In genomic region chr11:46555269-46556054, GRCh38 we compare ENCODE assay signal across 8 cellular contexts. TPM values are rescaled to one million over a fixed set of nuclear protein-coding genes. Genes with fewer than 3 reads are reported as not detected.
DNase-seq lines count a peak whose midpoint lies in the region; ATAC-seq and TF ChIP-seq lines count a peak whose summit lies in the region.

No MANE protein-coding gene starts in this region.

- peaks cover 22% of the 10 kb centered on the region for H3K36me3 Mint-ChIP-seq in activated naive CD4-positive, alpha-beta T cell treated with anti-CD3 and anti-CD28 coated beads, Interleukin-2, amount 10 ng/mL, durations not matched to agents 7 days and 5 days

- no peaks in the 10 kb centered on the region for H3K27me3 ChIP-seq in upper lobe of right lung

- no peak overlapping the region for H3K4me3 ChIP-seq in fibroblast of villous mesenchyme (ENCODE audit: low read depth, low read length)
- no peak overlapping the region for H3K4me3 ChIP-seq in upper lobe of right lung

- in situ Hi-C loops in SK-MEL-5 (cut with HindIII; ENCODE audit: low pct_unique_long_range_greater_than_20kb, low sequenced_read_pairs), result no loop called here

- intact Hi-C loops in upper lobe of right lung (cut with DNase I), result no loop called here

- CTCF ChIA-PET in activated naive CD4-positive, alpha-beta T cell treated with anti-CD3 and anti-CD28 coated beads, Interleukin-2, amount 10 ng/mL, durations not matched to agents 7 days and 5 days (lab: Charles Lee), result interaction anchor here (1.2 to 1.3 kb wide), 5 partner anchors 15 to 194 kb away, joined by 3 to 4 read pairs (median 3); partner anchors contain the start of gene ATG13

- no peaks in the 10 kb centered on the region for H3K27me3 Mint-ChIP-seq in activated naive CD4-positive, alpha-beta T cell treated with anti-CD3 and anti-CD28 coated beads, Interleukin-2, amount 10 ng/mL, durations not matched to agents 7 days and 5 days

- no peaks in the 10 kb centered on the region for H3K9me3 Mint-ChIP-seq in activated naive CD4-positive, alpha-beta T cell treated with anti-CD3 and anti-CD28 coated beads, Interleukin-2, amount 10 ng/mL, durations not matched to agents 7 days and 5 days

- H3K27ac Mint-ChIP-seq in activated naive CD4-positive, alpha-beta T cell treated with anti-CD3 and anti-CD28 coated beads, Interleukin-2, amount 10 ng/mL, durations not matched to agents 7 days and 5 days, result peak overlapping the region; percentile 86

- peak overlapping the region; percentile 57 for H3K4me3 Mint-ChIP-seq in activated naive CD4-positive, alpha-beta T cell treated with anti-CD3 and anti-CD28 coated beads, Interleukin-2, amount 10 ng/mL, durations not matched to agents 7 days and 5 days

- H3K4me1 Mint-ChIP-seq in activated naive CD4-positive, alpha-beta T cell treated with anti-CD3 and anti-CD28 coated beads, Interleukin-2, amount 10 ng/mL, durations not matched to agents 7 days and 5 days, result peaks cover 66% of the 10 kb centered on the region

- H3K36me3 ChIP-seq in upper lobe of right lung, result no peaks in the 10 kb centered on the region

- H3K27ac ChIP-seq in upper lobe of right lung (peak overlapping the region; percentile 67), substantia nigra (ENCODE audit: low read depth, low read length, poor library complexity, severe bottlenecking) (no peak overlapping the region)

- peaks cover 27% of the 10 kb centered on the region for H3K4me1 ChIP-seq in upper lobe of right lung

- H3K9me3 ChIP-seq in upper lobe of right lung, result no peaks in the 10 kb centered on the region

- DNase-seq in activated naive CD4-positive, alpha-beta T cell treated with anti-CD3 and anti-CD28 coated beads, Interleukin-2, amount 10 ng/mL, durations not matched to agents 7 days and 5 days, result peak; percentile 49
- DNase-seq in activated naive CD4-positive, alpha-beta T cell (lab: John Stamatoyannopoulos, UW), result no peak
- peak; percentile 28 for DNase-seq in SK-MEL-5 (ENCODE audit: low read depth, low spot score)
- peak; percentile 80 for DNase-seq in fibroblast of villous mesenchyme (ENCODE audit: low read depth)
- no peak for DNase-seq in upper lobe of right lung
- no peak for DNase-seq in COR-L47 (lab: John Stamatoyannopoulos, UW)
- DNase-seq in substantia nigra (lab: John Stamatoyannopoulos, UW), result no peak

- TF ChIP-seq CTCF in fibroblast of villous mesenchyme (IDR thresholded peaks at IDR 0.05; ENCODE audit: insufficient read depth, low read depth, low read length) (no peak), upper lobe of right lung (IDR thresholded peaks at IDR 0.05) (no peak)

- no peak for ATAC-seq in upper lobe of right lung
- no peak for ATAC-seq in GM21360 (IDR thresholded peaks at IDR 0.05; ENCODE audit: unreplicated experiment)

RNA-seq across cellular contexts. Expression of gene AMBRA1, which starts 38.4 kb away (rescaled TPM):
- total RNA-seq in SK-MEL-5 (2014; rRNA removed; shearing (Covaris generic)), result 22.2 and 28.0 TPM in 2 replicates
- 32.3 and 34.4 TPM in 2 replicates for polyA plus RNA-seq in SK-MEL-5 (2015; cell fraction: cytosol; rRNA removed)
- 16.5 and 16.8 TPM in 2 replicates for polyA plus RNA-seq in SK-MEL-5 (2015; cell fraction: nucleus; rRNA removed)
- total RNA-seq in fibroblast of villous mesenchyme (21.9 and 23.7 TPM in 2 replicates), upper lobe of right lung (33.9 TPM)

Comparison
In these comparisons a context has a peak if more than half of its experiments do, and no peak if none do; other contexts are left out.
1. DNase-seq: peak in activated naive CD4-positive, alpha-beta T cell treated with anti-CD3 and anti-CD28 coated beads, Interleukin-2, amount 10 ng/mL, durations not matched to agents 7 days and 5 days (single experiment), SK-MEL-5 (single experiment) and fibroblast of villous mesenchyme (single experiment); none in activated naive CD4-positive, alpha-beta T cell (0 of 4), upper lobe of right lung (single experiment), COR-L47 (single experiment) and substantia nigra (0 of 49).